7 cellular contexts compared by ENCODE assay signal in the genomic region with DNA sequence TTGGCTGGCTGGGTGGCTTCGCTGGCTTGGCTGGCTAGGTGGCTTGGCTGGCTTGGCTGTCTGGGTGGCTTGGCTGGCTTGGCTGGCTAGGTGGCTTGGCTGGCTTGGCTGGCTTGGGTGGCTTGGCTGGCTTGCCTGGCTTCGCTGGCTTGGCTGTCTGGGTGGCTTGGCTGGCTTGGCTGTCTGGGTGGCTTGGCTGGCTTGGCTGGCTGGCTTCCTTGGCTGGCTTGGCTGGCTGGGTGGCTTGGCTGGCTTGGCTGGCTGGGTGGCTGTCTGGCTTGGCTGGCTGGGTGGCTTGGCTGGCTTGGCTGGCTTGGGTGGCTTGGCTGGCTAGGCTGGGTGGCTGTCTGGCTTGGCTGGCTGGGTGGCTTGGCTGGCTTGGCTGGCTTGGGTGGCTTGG.
DNase-seq lines count a peak whose midpoint lies in the region; ATAC-seq and TF ChIP-seq lines count a peak whose summit lies in the region.
"Not testable (repeated sequence)": the region's sequence is repeated elsewhere in the genome, so short reads cannot be mapped to it uniquely, and the experiment has no call there.

No MANE protein-coding gene starts in this region.

- H3K4ac ChIP-seq in H9 (ENCODE audit: low read depth, low read length): not testable (repeated sequence)

- not testable (repeated sequence) for H3K4me2 ChIP-seq in H9 (ENCODE audit: insufficient read depth, insufficient read length, low read length)

- not testable (repeated sequence) for H4K91ac ChIP-seq in H9 (ENCODE audit: insufficient read length, low read depth, low read length)

- WGBS in H9 (ENCODE audit: extremely low coverage, insufficient read length, low lambda C conversion rate): no CpG with 5 or more reads among the region's 2 CpGs
- WGBS in sigmoid colon, 2 donors: 75% methylated on average over 1 of the region's 2 CpGs

- H3K9me3 Mint-ChIP-seq in H9: peaks cover 7 to 12% of the 10 kb centered on the region in 2 experiments; a peak in 4 of 5 replicates
- H3K9me3 Mint-ChIP-seq in WTC11; activated naive CD4-positive, alpha-beta T cell treated with anti-CD3 and anti-CD28 coated beads for 36 hours: not testable (repeated sequence)

- TF ChIP-seq POLR2A in sigmoid colon (IDR thresholded peaks at IDR 0.05): not testable (repeated sequence)

- not testable (repeated sequence) for ATAC-seq in WTC11

- H3K79me2 ChIP-seq in H9 (ENCODE audit: insufficient read depth, low read length): not testable (repeated sequence)

- H3K27me3 Mint-ChIP-seq in H9 (ENCODE audit: low read depth); WTC11 (ENCODE audit: low read depth); activated naive CD4-positive, alpha-beta T cell treated with anti-CD3 and anti-CD28 coated beads for 36 hours (ENCODE audit: low read depth): not testable (repeated sequence)

- H3K27ac ChIP-seq in H9 (ENCODE audit: insufficient read length, low read depth, low read length); dorsolateral prefrontal cortex; left ventricle myocardium inferior (replicated peaks); sigmoid colon: not testable (repeated sequence)

- TF ChIP-seq CTCF in H9 (conservative IDR thresholded peaks at IDR 0.05); WTC11 (IDR thresholded peaks at IDR 0.05); dorsolateral prefrontal cortex (IDR thresholded peaks at IDR 0.05 in 54 of 56, conservative IDR thresholded peaks at IDR 0.05 in 2 of 56; ENCODE audit: low read depth in 1 of 56, partially characterized antibody in 56 of 56); left ventricle myocardium inferior (IDR thresholded peaks at IDR 0.05; ENCODE audit: borderline replicate concordance); sigmoid colon (IDR thresholded peaks at IDR 0.05): not testable (repeated sequence)

- H3K36me3 ChIP-seq in left ventricle myocardium inferior, sigmoid colon: not testable (repeated sequence)

- H2BK15ac ChIP-seq in H9 (ENCODE audit: low read depth, low read length): not testable (repeated sequence)

- not testable (repeated sequence) for H3K4me3 Mint-ChIP-seq in H9; WTC11; activated naive CD4-positive, alpha-beta T cell treated with anti-CD3 and anti-CD28 coated beads for 36 hours

- POLR2A ChIA-PET in WTC11 (lab: Charles Lee): not testable (repeated sequence)

- not testable (repeated sequence) for H2BK120ac ChIP-seq in H9 (ENCODE audit: low read depth, low read length, poor library complexity, severe bottlenecking)

- H2BK20ac ChIP-seq in H9 (ENCODE audit: low read depth, low read length, poor library complexity, severe bottlenecking): not testable (repeated sequence)

- intact Hi-C loops in activated naive CD4-positive, alpha-beta T cell treated with anti-CD3 and anti-CD28 coated beads for 36 hours (cut with micrococcal nuclease); dorsolateral prefrontal cortex (cut with DNase I); left ventricle myocardium inferior (cut with micrococcal nuclease); sigmoid colon (cut with DNase I): not testable (repeated sequence)

- TF ChIP-seq EP300 in sigmoid colon (IDR thresholded peaks at IDR 0.05): not testable (repeated sequence)

- H4K5ac ChIP-seq in H9 (ENCODE audit: insufficient read length, low read depth, low read length): not testable (repeated sequence)

- not testable (repeated sequence) for H3K14ac ChIP-seq in H9 (ENCODE audit: insufficient read depth, low read length)

- not testable (repeated sequence) for H3T11ph ChIP-seq in H9 (ENCODE audit: low read length)

- CTCF ChIA-PET in WTC11 (lab: Charles Lee); activated naive CD4-positive, alpha-beta T cell treated with anti-CD3 and anti-CD28 coated beads for 36 hours (lab: Charles Lee): not testable (repeated sequence)

- peak; percentile 24 for DNase-seq in H9
- peak; percentile 12 for DNase-seq in WTC11 (ENCODE audit: low spot score)
- DNase-seq in activated naive CD4-positive, alpha-beta T cell treated with anti-CD3 and anti-CD28 coated beads for 36 hours: peak; percentile 23
- peak in 9 of 10 donors; percentile 7 to 72 (median 47) for DNase-seq in dorsolateral prefrontal cortex
- peak; percentile 44 for DNase-seq in left ventricle myocardium inferior
- peak; percentile 93 for DNase-seq in mesenteric fat pad (ENCODE audit: low spot score)
- DNase-seq in sigmoid colon: peak; percentile 76

- H3K4me1 Mint-ChIP-seq in H9; WTC11; activated naive CD4-positive, alpha-beta T cell treated with anti-CD3 and anti-CD28 coated beads for 36 hours (ENCODE audit: low read depth): not testable (repeated sequence)

- not testable (repeated sequence) for H2AK5ac ChIP-seq in H9 (ENCODE audit: insufficient read length, low read length)

- not testable (repeated sequence) for H3K56ac ChIP-seq in H9 (ENCODE audit: insufficient read length, low read depth, low read length)

- not testable (repeated sequence) for H3K18ac ChIP-seq in H9 (ENCODE audit: insufficient read length, low read depth, low read length)

- H3K36me3 Mint-ChIP-seq in H9 (ENCODE audit: insufficient read depth in 1 of 3, low read depth in 3 of 3); WTC11; activated naive CD4-positive, alpha-beta T cell treated with anti-CD3 and anti-CD28 coated beads for 36 hours (ENCODE audit: low read depth): not testable (repeated sequence)

- not testable (repeated sequence) for H3K9ac ChIP-seq in H9 (ENCODE audit: extremely low read depth, insufficient read length, low read length)

- not testable (repeated sequence) for H3K4me3 ChIP-seq in dorsolateral prefrontal cortex, left ventricle myocardium inferior, sigmoid colon

- not testable (repeated sequence) for H3K23ac ChIP-seq in H9 (ENCODE audit: insufficient read length, low read depth, low read length)

- not testable (repeated sequence) for H2BK5ac ChIP-seq in H9 (ENCODE audit: insufficient read length, low read length)

- H3K27me3 ChIP-seq in H9 (ENCODE audit: insufficient read depth, low read length); dorsolateral prefrontal cortex; left ventricle myocardium inferior (ENCODE audit: low read depth); sigmoid colon: not testable (repeated sequence)

- H4K20me1 ChIP-seq in H9 (ENCODE audit: control insufficient read depth, insufficient read depth, insufficient read length): not testable (repeated sequence)

- H2AFZ ChIP-seq in H9 (ENCODE audit: low read length): not testable (repeated sequence)

- H3K4me1 ChIP-seq in H9 (ENCODE audit: insufficient read depth, low read length); left ventricle myocardium inferior; sigmoid colon: not testable (repeated sequence)

- not testable (repeated sequence) for H4K8ac ChIP-seq in H9 (replicated peaks; ENCODE audit: insufficient read length, low read depth, low read length)

- H2BK12ac ChIP-seq in H9 (ENCODE audit: insufficient read length, low read depth, low read length): not testable (repeated sequence)

- not testable (repeated sequence) for H3K23me2 ChIP-seq in H9 (ENCODE audit: insufficient read length, low read depth, low read length, poor library complexity, severe bottlenecking)

- not testable (repeated sequence) for H3K27ac Mint-ChIP-seq in H9; WTC11; activated naive CD4-positive, alpha-beta T cell treated with anti-CD3 and anti-CD28 coated beads for 36 hours

- H3K79me1 ChIP-seq in H9 (ENCODE audit: insufficient read depth, low read depth, low read length, poor library complexity, severe bottlenecking): not testable (repeated sequence)

- not testable (repeated sequence) for H3K9me3 ChIP-seq in H9 (ENCODE audit: control insufficient read depth, low read depth, low read length); left ventricle myocardium inferior (replicated peaks); sigmoid colon

Comparison
In these comparisons a context has a peak if more than half of its experiments do, and no peak if none do; other contexts are left out.
1. DNase-seq: peak in every context shown above with its lines; median percentile 93 in mesenteric fat pad; 76 in sigmoid colon; 47 in dorsolateral prefrontal cortex; 44 in left ventricle myocardium inferior; 24 in H9; 23 in activated naive CD4-positive, alpha-beta T cell treated with anti-CD3 and anti-CD28 coated beads for 36 hours; 12 in WTC11.